Comparison of ENCODE assay signal across 1 cellular context in the genomic region with DNA sequence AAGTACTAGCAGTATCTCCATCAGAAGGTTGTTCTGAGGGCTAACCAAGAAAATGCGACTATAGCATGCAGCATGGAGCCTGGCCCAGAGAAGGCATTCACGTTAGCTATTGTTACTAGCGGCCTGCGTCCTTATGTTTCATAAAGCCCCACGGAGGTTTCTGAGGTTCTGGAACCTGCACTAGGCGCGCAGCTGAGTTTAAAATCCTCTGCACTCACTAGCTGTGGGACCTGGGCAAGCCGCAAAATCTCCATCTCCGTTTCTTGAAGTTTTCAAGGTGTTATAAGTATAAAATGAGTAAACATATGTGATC.
TF ChIP-seq lines count a peak whose summit lies in the region.

No MANE protein-coding gene starts in this region.

TF ChIP-seq in HEK293, 187 proteins besides CTCF, POLR2A, EP300 and RAD21 (continued from another document):
- TF ChIP-seq ZNF121 (tag by site-specific recombination; IDR thresholded peaks at IDR 0.05) (no peak), ZSCAN23 (tag by site-specific recombination; IDR thresholded peaks at IDR 0.05) (no peak), ZBTB48 (tag by site-specific recombination; IDR thresholded peaks at IDR 0.05) (no peak), KLF1 (tag by site-specific recombination; IDR thresholded peaks at IDR 0.05) (no peak), ZNF707 (tag by site-specific recombination; IDR thresholded peaks at IDR 0.05) (no peak)
- TF ChIP-seq, protein P1, sequence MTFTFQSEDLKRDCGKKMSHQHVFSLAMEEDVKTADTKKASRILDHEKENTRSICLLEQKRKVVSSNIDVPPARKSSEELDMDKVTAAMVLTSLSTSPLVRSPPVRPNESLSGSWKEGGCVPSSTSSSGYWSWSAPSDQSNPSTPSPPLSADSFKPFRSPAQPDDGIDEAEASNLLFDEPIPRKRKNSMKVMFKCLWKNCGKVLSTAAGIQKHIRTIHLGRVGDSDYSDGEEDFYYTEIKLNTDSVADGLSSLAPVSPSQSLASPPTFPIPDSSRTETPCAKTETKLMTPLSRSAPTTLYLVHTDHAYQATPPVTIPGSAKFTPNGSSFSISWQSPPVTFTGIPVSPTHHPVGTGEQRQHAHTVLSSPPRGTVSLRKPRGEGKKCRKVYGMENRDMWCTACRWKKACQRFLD (tag by site-specific recombination; IDR thresholded peaks at IDR 0.05), result no peak
- TF ChIP-seq, protein P2, sequence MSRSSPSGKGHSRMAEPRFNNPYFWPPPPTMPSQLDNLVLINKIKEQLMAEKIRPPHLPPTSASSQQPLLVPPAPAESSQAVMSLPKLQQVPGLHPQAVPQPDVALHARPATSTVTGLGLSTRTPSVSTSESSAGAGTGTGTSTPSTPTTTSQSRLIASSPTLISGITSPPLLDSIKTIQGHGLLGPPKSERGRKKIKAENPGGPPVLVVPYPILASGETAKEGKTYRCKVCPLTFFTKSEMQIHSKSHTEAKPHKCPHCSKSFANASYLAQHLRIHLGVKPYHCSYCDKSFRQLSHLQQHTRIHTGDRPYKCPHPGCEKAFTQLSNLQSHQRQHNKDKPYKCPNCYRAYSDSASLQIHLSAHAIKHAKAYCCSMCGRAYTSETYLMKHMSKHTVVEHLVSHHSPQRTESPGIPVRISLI (tag by site-specific recombination; IDR thresholded peaks at IDR 0.05), result no peak
